16 cellular contexts compared by ENCODE assay signal in the genomic region with DNA sequence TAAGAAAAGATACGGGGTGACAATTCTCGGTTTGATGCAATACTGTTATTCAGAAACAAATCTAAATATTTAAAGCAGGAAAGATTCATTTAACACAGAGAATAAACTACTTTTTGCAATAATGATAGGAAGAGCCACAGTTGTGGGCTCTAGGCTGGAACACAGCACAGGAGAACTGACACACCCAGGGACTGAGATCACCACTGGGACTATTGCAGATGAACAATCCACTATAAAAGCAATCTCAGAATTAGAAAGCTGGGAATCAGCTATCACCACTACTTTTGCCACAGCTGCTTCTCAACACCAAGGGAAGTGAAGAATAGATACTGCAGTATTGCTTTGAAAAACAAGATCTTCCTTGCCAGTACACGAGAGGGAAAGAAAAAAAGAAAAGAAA. TPM values are rescaled to one million over a fixed set of nuclear protein-coding genes. Genes with fewer than 3 reads are reported as not detected.
DNase-seq lines count a peak whose midpoint lies in the region; ATAC-seq, FAIRE-seq and TF ChIP-seq lines count a peak whose summit lies in the region.
"Had no signal": no experiment of that assay in that cellular context is flagged by ENCODE, and none has a peak within 500 bp of the region (broad histone marks: within the 10 kb centered on the region; RNA-seq: fewer than 3 reads in every experiment).

No MANE protein-coding gene starts in this region.

- TF ChIP-seq CTCF in Calu3 (IDR thresholded peaks at IDR 0.05; ENCODE audit: unreplicated experiment) = no peak
- TF ChIP-seq CTCF in MCF 10A (IDR thresholded peaks at IDR 0.05; ENCODE audit: unreplicated experiment) = no peak
- TF ChIP-seq CTCF in nephron (IDR thresholded peaks at IDR 0.05; ENCODE audit: unreplicated experiment in 3 of 3) = no peak

- no peak for ATAC-seq in GM21825 (IDR thresholded peaks at IDR 0.05; ENCODE audit: unreplicated experiment)
- ATAC-seq: A549; CD8-positive, alpha-beta T cell; HCT116 had no signal

- no TSS peak for BruUV-seq in Calu3 (replicated peaks; lab: Mats Ljungman, UMichigan)
- BruUV-seq in MCF 10A (replicated peaks; lab: Mats Ljungman, UMichigan) = no TSS peak

- DNase-seq in AG20443 (ENCODE audit: low spot score) = peak; percentile 20
- no peak for DNase-seq in Calu3
- no peak for DNase-seq in MCF 10A (ENCODE audit: unreplicated experiment)
- DNase-seq in RCC 7860 (ENCODE audit: low spot score) = no peak
- no peak for DNase-seq in NCI-H2107 (lab: John Stamatoyannopoulos, UW)
- DNase-seq: CD8-positive, alpha-beta T cell; COR-L47; DND-41; GDM1 had no signal

- peak overlapping the region; percentile 85 for H3K27ac Mint-ChIP-seq in Calu3 (ENCODE audit: unreplicated experiment)
- H3K27ac Mint-ChIP-seq in MCF 10A (ENCODE audit: low read depth, unreplicated experiment) = peak overlapping the region; percentile 47
- H3K27ac Mint-ChIP-seq in nephron = peak overlapping the region; percentile 26 to 74 (median 63)
- H3K27ac Mint-ChIP-seq: CD14-positive monocyte; CD8-positive, alpha-beta T cell had no signal

- no peaks in the 10 kb centered on the region for H3K9me3 Mint-ChIP-seq in Calu3 (ENCODE audit: low read depth, unreplicated experiment)
- H3K9me3 Mint-ChIP-seq in MCF 10A (ENCODE audit: unreplicated experiment) = no peaks in the 10 kb centered on the region
- H3K9me3 Mint-ChIP-seq in nephron = no peaks in the 10 kb centered on the region

- H3K4me3 Mint-ChIP-seq in Calu3 (ENCODE audit: low read depth, unreplicated experiment) = peak overlapping the region; percentile 52
- no peak overlapping the region for H3K4me3 Mint-ChIP-seq in MCF 10A (ENCODE audit: unreplicated experiment)
- H3K4me3 Mint-ChIP-seq in nephron = no peak overlapping the region
- H3K4me3 Mint-ChIP-seq: CD14-positive monocyte; CD8-positive, alpha-beta T cell had no signal

- intact Hi-C loops in Calu3 (cut with micrococcal nuclease; ENCODE audit: unreplicated experiment) = loop anchor here (2.0 to 10.0 kb wide), 2 partner anchors 50 to 878 kb away; no protein-coding TSS in a partner anchor
- intact Hi-C loops in MCF 10A (cut with micrococcal nuclease) = loop anchor here (10.0 kb wide), 1 partner anchor 448 kb away; no protein-coding TSS in a partner anchor

- no peak for FAIRE-seq in RCC 7860 (lab: Jason Lieb, UNC)
- FAIRE-seq: A549, GM12892 had no signal

- H3K27me3 Mint-ChIP-seq in Calu3 (ENCODE audit: unreplicated experiment) (no peaks in the 10 kb centered on the region), MCF 10A (ENCODE audit: insufficient read depth, unreplicated experiment) (no peaks in the 10 kb centered on the region), nephron (ENCODE audit: low read depth) (no peaks in the 10 kb centered on the region)

- H3K36me3 Mint-ChIP-seq in Calu3 (ENCODE audit: insufficient read depth, unreplicated experiment) (peaks cover 41% of the 10 kb centered on the region), MCF 10A (ENCODE audit: insufficient read depth, unreplicated experiment) (peaks cover 8% of the 10 kb centered on the region), nephron (ENCODE audit: low read depth) (no peaks in the 10 kb centered on the region)
- H3K36me3 Mint-ChIP-seq: CD14-positive monocyte; CD8-positive, alpha-beta T cell had no signal

- POLR2A ChIA-PET in MCF 10A (lab: Yijun Ruan, JAX) = interaction anchor here (0.6 to 9.6 kb wide), 8 partner anchors 8 to 212 kb away, joined by 3 to 117 read pairs (median 6); no protein-coding TSS in a partner anchor

- CTCF ChIA-PET in Calu3 (lab: Charles Lee) (interaction anchor here (1.2 to 1.4 kb wide), 2 partner anchors 10 to 48 kb away, joined by 3 to 5 read pairs; no protein-coding TSS in a partner anchor), MCF 10A (lab: Yijun Ruan, JAX) (interaction anchor here (1.0 to 8.6 kb wide), 2 partner anchors 37 to 64 kb away, joined by 3 to 120 read pairs; no protein-coding TSS in a partner anchor)

- H3K4me1 Mint-ChIP-seq in Calu3 (ENCODE audit: low read depth, unreplicated experiment) (peaks cover 37% of the 10 kb centered on the region), MCF 10A (ENCODE audit: insufficient read depth, unreplicated experiment) (peaks cover 40% of the 10 kb centered on the region), nephron (peaks cover 34% of the 10 kb centered on the region)
- H3K4me1 Mint-ChIP-seq: CD14-positive monocyte had no signal

RNA-seq across cellular contexts. Expression of a gene that starts 4.1 kb away (rescaled TPM):
- 24.0 and 24.3 TPM in 2 replicates for total RNA-seq in Calu3 (2022)
- 10.6 and 15.0 TPM in 2 replicates for total RNA-seq in MCF 10A (2022)
- total RNA-seq: CD8-positive, alpha-beta T cell; H4 had no signal
